ENCODE assay signal across 8 cellular contexts in genomic region chr10:58267713-58268453, GRCh38. TPM values are rescaled to one million over a fixed set of nuclear protein-coding genes. Genes with fewer than 3 reads are reported as not detected.
A peak's percentile ranks its signal among the peaks of the same experiment; 100 is the strongest.
DNase-seq lines count a peak whose midpoint lies in the region; ATAC-seq lines count a peak whose summit lies in the region.

Gene IPMK, minus strand, starts transcription at chr10:58267894. Its CDS starts 283 bp downstream, at chr10:58267611.

- ATAC-seq in GM19455 (IDR thresholded peaks at IDR 0.05; ENCODE audit: unreplicated experiment) (peak; percentile 59), HG03575 (IDR thresholded peaks at IDR 0.05; ENCODE audit: extremely low read depth, insufficient number of reproducible peaks, low FRiP score, unreplicated experiment) (peak; percentile 21)
- ATAC-seq in effector memory CD8-positive, alpha-beta T cell (replicated peaks), result peak; percentile 73

- H3K4me3 ChIP-seq in CD4-positive, alpha-beta memory T cell (ENCODE audit: low read length in 2 of 2), result peak within 1 kb of the TSS; percentile 70 to 84

- H3K27me3 Mint-ChIP-seq in CD4-positive, alpha-beta memory T cell, result no peaks in the 10 kb centered on the region
- no peaks in the 10 kb centered on the region for H3K27me3 Mint-ChIP-seq in effector memory CD8-positive, alpha-beta T cell

- H3K36me3 Mint-ChIP-seq in CD4-positive, alpha-beta memory T cell, result peaks cover 0 to 22% of the 10 kb centered on the region in 2 donors
- H3K36me3 Mint-ChIP-seq in effector memory CD8-positive, alpha-beta T cell (ENCODE audit: insufficient read depth), result peaks cover 31% of the 10 kb centered on the region

- peaks cover 18 to 55% (median 33%) of the 10 kb centered on the region in 4 donors for H3K4me1 Mint-ChIP-seq in CD4-positive, alpha-beta memory T cell
- peaks cover 18 to 21% of the 10 kb centered on the region in 2 donors for H3K4me1 Mint-ChIP-seq in effector memory CD8-positive, alpha-beta T cell (ENCODE audit: low read depth in 2 of 2)

- no peaks in the 10 kb centered on the region for H3K36me3 ChIP-seq in CD4-positive, alpha-beta memory T cell (ENCODE audit: insufficient read depth, low read length)

- CTCF ChIA-PET in CD4-positive, alpha-beta memory T cell (lab: Charles Lee; ENCODE audit: partially characterized antibody), result interaction anchor here (0.9 to 1.9 kb wide), 6 partner anchors 10 to 117 kb away, joined by 3 to 8 read pairs (median 4); no protein-coding TSS in a partner anchor

- H3K27me3 ChIP-seq in CD4-positive, alpha-beta memory T cell (ENCODE audit: insufficient read depth, low read length), result no peaks in the 10 kb centered on the region

- intact Hi-C loops in CD4-positive, alpha-beta memory T cell (cut with micrococcal nuclease), result loop anchor here (1.0 to 2.0 kb wide), 5 partner anchors 23 to 1907 kb away; partner anchors contain the start of genes CCDC6, TFAM and ZWINT

- H3K4me3 Mint-ChIP-seq in CD4-positive, alpha-beta memory T cell, result peak within 1 kb of the TSS; percentile 95 to 99 (median 97)
- H3K4me3 Mint-ChIP-seq in effector memory CD8-positive, alpha-beta T cell, result peak within 1 kb of the TSS; percentile 95 to 97

- peak; percentile 94 to 96 (median 95) for DNase-seq in CD4-positive, alpha-beta memory T cell
- DNase-seq in NK-92 treated with Interleukin-12 subunit alpha and Interleukin-12 subunit beta, amount 100 ng/mL, for 24 hours (lab: John Stamatoyannopoulos, UW), result peak; percentile 89
- peak; percentile 85 to 90 for DNase-seq in activated CD8-positive, alpha-beta memory T cell treated with anti-CD3 and anti-CD28 coated beads for 4 hours (ENCODE audit: low read depth in 2 of 2)
- peak; percentile 96 to 99 (median 98) for DNase-seq in effector memory CD8-positive, alpha-beta T cell
- peak; percentile 99 for DNase-seq in mesenteric fat pad (ENCODE audit: low spot score)
- DNase-seq in stimulated activated CD8-positive, alpha-beta memory T cell treated with anti-CD3 and anti-CD28 coated beads, Interleukin-15, amount 100 ng/mL, for 24 hours (ENCODE audit: low read depth), result peak; percentile 86

- no peaks in the 10 kb centered on the region for H3K9me3 ChIP-seq in CD4-positive, alpha-beta memory T cell (ENCODE audit: control insufficient read depth in 1 of 2, low read length in 2 of 2)

- POLR2A ChIA-PET in CD4-positive, alpha-beta memory T cell (lab: Charles Lee; ENCODE audit: partially characterized antibody), result interaction anchor here (1.2 to 3.4 kb wide), 5 partner anchors 15 to 1638 kb away, joined by 3 to 29 read pairs (median 4); partner anchors contain the start of genes CCDC6, TFAM and UBE2D1

- H3K4me1 ChIP-seq in CD4-positive, alpha-beta memory T cell (ENCODE audit: insufficient read depth, low read length), result peaks cover 38% of the 10 kb centered on the region

- peak within 1 kb of the TSS; percentile 95 to 99 (median 98) for H3K27ac Mint-ChIP-seq in CD4-positive, alpha-beta memory T cell
- peak within 1 kb of the TSS; percentile 96 to 99 for H3K27ac Mint-ChIP-seq in effector memory CD8-positive, alpha-beta T cell

- H3K27ac ChIP-seq in CD4-positive, alpha-beta memory T cell (ENCODE audit: low read depth, low read length), result peak within 1 kb of the TSS; percentile 81

- H3K9me3 Mint-ChIP-seq in CD4-positive, alpha-beta memory T cell, result no peaks in the 10 kb centered on the region
- no peaks in the 10 kb centered on the region for H3K9me3 Mint-ChIP-seq in effector memory CD8-positive, alpha-beta T cell

RNA-seq across cellular contexts. Expression of gene IPMK, which starts in this region (rescaled TPM):
- total RNA-seq in CD4-positive, alpha-beta memory T cell, result 1 to 10 TPM; 6.1 to 6.5 TPM
- 1 to 10 TPM; 1.2 to 2.0 TPM for polyA plus RNA-seq in CD4-positive, alpha-beta memory T cell
- 5.7 TPM for total RNA-seq in mesenteric fat pad

Comparison
In these comparisons a context has a peak if more than half of its experiments do, and no peak if none do; other contexts are left out.
1. Peak in every context shown above with its lines: DNase-seq, ATAC-seq, H3K4me3 ChIP-seq and H3K27ac ChIP-seq.
2. ATAC-seq: peak in every context shown above with its lines; median percentile 73 in effector memory CD8-positive, alpha-beta T cell; 59 in GM19455; 21 in HG03575.